ENCODE assay signal across 2 cellular contexts in genomic region chr4:75723802-75724065, GRCh38.
TF ChIP-seq lines count a peak whose summit lies in the region.

No MANE protein-coding gene starts in this region.

TF ChIP-seq in SK-N-SH, 30 proteins besides CTCF, POLR2A, EP300 and RAD21 (continued from another document):
- no peak for TF ChIP-seq IRF3 (IDR thresholded peaks at IDR 0.05; ENCODE audit: low read depth, low read length)
- no peak for TF ChIP-seq NRF1 (IDR thresholded peaks at IDR 0.05; ENCODE audit: low read depth, low read length)
- no peak for TF ChIP-seq RXRA (IDR thresholded peaks at IDR 0.05; ENCODE audit: borderline replicate concordance, low read depth)
- no peak for TF ChIP-seq RCOR1 (IDR thresholded peaks at IDR 0.05; ENCODE audit: low read length)
- no peak for TF ChIP-seq PBX3 (IDR thresholded peaks at IDR 0.05)
- no peak for TF ChIP-seq ELF1 (IDR thresholded peaks at IDR 0.05)
- no peak for TF ChIP-seq SMC3 (IDR thresholded peaks at IDR 0.05; ENCODE audit: low read depth, low read length)
- TF ChIP-seq SIN3A (IDR thresholded peaks at IDR 0.05; ENCODE audit: borderline replicate concordance, low read depth, low read length), result no peak

TF ChIP-seq in SK-N-SH treated with all-trans-retinoic acid at 6 μM for 48 hours, 23 proteins besides CTCF, POLR2A, EP300 and RAD21 (continued from another document):
- no peak for TF ChIP-seq CREB5 (CRISPR knock-in tag; IDR thresholded peaks at IDR 0.05; ENCODE audit: low read depth)
- no peak for TF ChIP-seq GLIS3 (CRISPR knock-in tag; IDR thresholded peaks at IDR 0.05)
- no peak for TF ChIP-seq ZNF8 (CRISPR knock-in tag; IDR thresholded peaks at IDR 0.05)
- no peak for TF ChIP-seq TCF4 (CRISPR knock-in tag; IDR thresholded peaks at IDR 0.05; ENCODE audit: borderline replicate concordance)
- TF ChIP-seq TOX (CRISPR knock-in tag; IDR thresholded peaks at IDR 0.05; ENCODE audit: borderline replicate concordance), result no peak
- TF ChIP-seq TSHZ2 (CRISPR knock-in tag; IDR thresholded peaks at IDR 0.05), result no peak
- TF ChIP-seq CSDC2 (CRISPR knock-in tag; IDR thresholded peaks at IDR 0.05), result no peak
- TF ChIP-seq POU6F1 (CRISPR knock-in tag; IDR thresholded peaks at IDR 0.05; ENCODE audit: borderline replicate concordance, low read depth), result no peak
- no peak for TF ChIP-seq ZFP3 (CRISPR knock-in tag; IDR thresholded peaks at IDR 0.05)
- TF ChIP-seq ZNF70 (CRISPR knock-in tag; IDR thresholded peaks at IDR 0.05), result no peak
- TF ChIP-seq ESRRG (CRISPR knock-in tag; IDR thresholded peaks at IDR 0.05), result no peak
- no peak for TF ChIP-seq RARB (CRISPR knock-in tag; IDR thresholded peaks at IDR 0.05)
